Comparison of ENCODE assay signal across 10 cellular contexts in genomic region chr2:3520591-3520990, GRCh38. TPM values are rescaled to one million over a fixed set of nuclear protein-coding genes. Genes with fewer than 3 reads are reported as not detected.
DNase-seq lines count a peak whose midpoint lies in the region; ATAC-seq, FAIRE-seq and TF ChIP-seq lines count a peak whose summit lies in the region.
"Had no signal": no experiment of that assay in that cellular context is flagged by ENCODE, and none has a peak within 500 bp of the region (broad histone marks: within the 10 kb centered on the region; RNA-seq: fewer than 3 reads in every experiment).

No MANE protein-coding gene starts in this region.

- no peak overlapping the region for H3K4me2 ChIP-seq in mesendoderm (ENCODE audit: low read length)

- ATAC-seq in right cardiac atrium: no peak
- no peak for ATAC-seq in heart right ventricle
- ATAC-seq in GM19455 (IDR thresholded peaks at IDR 0.05; ENCODE audit: unreplicated experiment): no peak
- ATAC-seq in GM21825 (IDR thresholded peaks at IDR 0.05; ENCODE audit: unreplicated experiment): no peak
- ATAC-seq in pancreas: no peak

- no peaks in the 10 kb centered on the region for H3K27me3 Mint-ChIP-seq in activated T-helper 2 cell treated with anti-CD3 and anti-CD28 coated beads, Interferon-gamma antibody, Interleukin-2, Interleukin-4, amounts not matched to agents 10 μg/mL and 5 μg/mL and 100 μg/mL, durations not matched to agents 14 hours and 24 hours and 36 hours (ENCODE audit: low read depth)

- peaks cover 14% of the 10 kb centered on the region for H3K36me3 Mint-ChIP-seq in activated T-helper 2 cell treated with anti-CD3 and anti-CD28 coated beads, Interferon-gamma antibody, Interleukin-2, Interleukin-4, amounts not matched to agents 10 μg/mL and 5 μg/mL and 100 μg/mL, durations not matched to agents 14 hours and 24 hours and 36 hours (ENCODE audit: low read depth)

- intact Hi-C loops in right cardiac atrium (cut with DNase I) (no loop called here), heart right ventricle (cut with DNase I) (loop anchor here in 1 of 10 donors (2.0 kb wide), 1 partner anchor 38 kb away; no protein-coding TSS in a partner anchor), pancreas (cut with DNase I) (no loop called here)
- intact Hi-C loops in activated T-helper 2 cell treated with anti-CD3 and anti-CD28 coated beads, Interferon-gamma antibody, Interleukin-2, Interleukin-4, amounts not matched to agents 10 μg/mL and 5 μg/mL and 100 μg/mL, durations not matched to agents 14 hours and 24 hours and 36 hours (cut with micrococcal nuclease): no loop called here

- H3K9me3 ChIP-seq in right cardiac atrium (ENCODE audit: control insufficient read depth, low read length) (no peaks in the 10 kb centered on the region), heart right ventricle (peaks cover 0 to 3% (median 0%) of the 10 kb centered on the region in 11 donors), pancreas (no peaks in the 10 kb centered on the region)

- H3K18ac ChIP-seq in mesendoderm (ENCODE audit: low read length): no peak overlapping the region

- 93% methylated on average over 6 of the region's 6 CpGs for WGBS in right cardiac atrium
- WGBS in heart right ventricle, 2 donors: 95 to 97% methylated on average over 6 of the region's 6 CpGs
- no CpG with 5 or more reads among the region's 6 CpGs for WGBS in mesendoderm (ENCODE audit: extremely low coverage, insufficient coverage, low lambda C conversion rate)
- 93 to 96% methylated on average over 6 of the region's 6 CpGs for WGBS in pancreas, 2 donors

- H3K27me3 ChIP-seq in right cardiac atrium (ENCODE audit: control insufficient read depth, insufficient read depth): no peaks in the 10 kb centered on the region
- no peaks in the 10 kb centered on the region for H3K27me3 ChIP-seq in heart right ventricle
- no peaks in the 10 kb centered on the region for H3K27me3 ChIP-seq in mesendoderm (ENCODE audit: insufficient read depth, low read length, poor library complexity)
- H3K27me3 ChIP-seq in pancreas: no peaks in the 10 kb centered on the region

- H3K79me1 ChIP-seq in mesendoderm (ENCODE audit: low read length): no peaks in the 10 kb centered on the region

- H4K5ac ChIP-seq in mesendoderm (ENCODE audit: low read length): no peak overlapping the region

- H3K36me3 ChIP-seq in heart right ventricle (peaks cover 0 to 15% (median 0%) of the 10 kb centered on the region in 9 donors), mesendoderm (ENCODE audit: control insufficient read depth, insufficient read depth, low read length) (no peaks in the 10 kb centered on the region), pancreas (no peaks in the 10 kb centered on the region)

- DNase-seq in right cardiac atrium: no peak
- no peak for DNase-seq in heart right ventricle
- no peak for DNase-seq in activated T-helper 2 cell treated with anti-CD3 and anti-CD28 coated beads, Interferon-gamma antibody, Interleukin-2, Interleukin-4, amounts not matched to agents 10 μg/mL and 5 μg/mL and 100 μg/mL, durations not matched to agents 14 hours and 24 hours and 36 hours (ENCODE audit: low spot score)
- no peak for DNase-seq in mesendoderm
- DNase-seq in DMS79 treated with DMSO at 0.1 percent for 48 hours (lab: John Stamatoyannopoulos, UW): no peak
- no peak for DNase-seq in pancreas
- DNase-seq: effector CD4-positive, alpha-beta T cell; NCI-H510A treated with DMSO at 0.1 percent for 48 hours had no signal

- peak overlapping the region; percentile 37 for H2AK5ac ChIP-seq in mesendoderm (ENCODE audit: low read length)

- H3K9me3 Mint-ChIP-seq in activated T-helper 2 cell treated with anti-CD3 and anti-CD28 coated beads, Interferon-gamma antibody, Interleukin-2, Interleukin-4, amounts not matched to agents 10 μg/mL and 5 μg/mL and 100 μg/mL, durations not matched to agents 14 hours and 24 hours and 36 hours: peaks cover 3% of the 10 kb centered on the region

- H3K9ac ChIP-seq in mesendoderm (ENCODE audit: low read length): no peak overlapping the region

- TF ChIP-seq CTCF in heart right ventricle (IDR thresholded peaks at IDR 0.05): no peak
- no peak for TF ChIP-seq CTCF in pancreas (IDR thresholded peaks at IDR 0.05)

- peaks cover 25% of the 10 kb centered on the region for H3K4me1 Mint-ChIP-seq in activated T-helper 2 cell treated with anti-CD3 and anti-CD28 coated beads, Interferon-gamma antibody, Interleukin-2, Interleukin-4, amounts not matched to agents 10 μg/mL and 5 μg/mL and 100 μg/mL, durations not matched to agents 14 hours and 24 hours and 36 hours (ENCODE audit: low read depth)

- H3K4me3 Mint-ChIP-seq in activated T-helper 2 cell treated with anti-CD3 and anti-CD28 coated beads, Interferon-gamma antibody, Interleukin-2, Interleukin-4, amounts not matched to agents 10 μg/mL and 5 μg/mL and 100 μg/mL, durations not matched to agents 14 hours and 24 hours and 36 hours (ENCODE audit: low read depth): peak overlapping the region; percentile 91

- H3K4me1 ChIP-seq in right cardiac atrium (ENCODE audit: control insufficient read depth, insufficient read depth, low read length): peaks cover 9% of the 10 kb centered on the region
- H3K4me1 ChIP-seq in heart right ventricle: peaks cover 5 to 73% (median 61%) of the 10 kb centered on the region in 9 donors
- peaks cover 9% of the 10 kb centered on the region for H3K4me1 ChIP-seq in mesendoderm (ENCODE audit: control insufficient read depth, low read depth, low read length)
- H3K4me1 ChIP-seq in pancreas: peaks cover 8 to 27% (median 17%) of the 10 kb centered on the region in 3 donors

- no peak overlapping the region for H3K56ac ChIP-seq in mesendoderm (ENCODE audit: low read length)

- H3K4me3 ChIP-seq in right cardiac atrium (ENCODE audit: low read length): no peak overlapping the region
- H3K4me3 ChIP-seq in heart right ventricle: no peak overlapping the region
- no peak overlapping the region for H3K4me3 ChIP-seq in mesendoderm (ENCODE audit: low read length)
- no peak overlapping the region for H3K4me3 ChIP-seq in pancreas

- peaks cover 2% of the 10 kb centered on the region for H3K79me2 ChIP-seq in mesendoderm (ENCODE audit: control insufficient read depth, insufficient read depth, low read length)

- H3K23ac ChIP-seq in mesendoderm (ENCODE audit: low read length): no peak overlapping the region

- FAIRE-seq in pancreas (lab: Jason Lieb, UNC): no peak

- no peak overlapping the region for H2BK15ac ChIP-seq in mesendoderm (replicated peaks; ENCODE audit: low read depth)

- H3K27ac ChIP-seq in right cardiac atrium (ENCODE audit: low read length) (peak overlapping the region; percentile 69), heart right ventricle (peak overlapping the region in 5 of 10 donors; percentile 4 to 69 (median 16)), mesendoderm (ENCODE audit: low read depth, low read length) (no peak overlapping the region), pancreas (no peak overlapping the region)

- peak overlapping the region; percentile 81 for H3K27ac Mint-ChIP-seq in activated T-helper 2 cell treated with anti-CD3 and anti-CD28 coated beads, Interferon-gamma antibody, Interleukin-2, Interleukin-4, amounts not matched to agents 10 μg/mL and 5 μg/mL and 100 μg/mL, durations not matched to agents 14 hours and 24 hours and 36 hours

- H4K8ac ChIP-seq in mesendoderm (ENCODE audit: low read depth, low read length): no peak overlapping the region

- no peak overlapping the region for H3K4ac ChIP-seq in mesendoderm (ENCODE audit: low read depth, low read length)

- no peak overlapping the region for H2BK120ac ChIP-seq in mesendoderm (ENCODE audit: low read depth, low read length)

- H2BK5ac ChIP-seq in mesendoderm (ENCODE audit: low read length): no peak overlapping the region

RNA-seq across cellular contexts. Expression of gene ADI1, which starts 1.3 kb away (rescaled TPM):
- total RNA-seq in right cardiac atrium: 100 to 1,000 TPM; 124 to 195 (median 159) TPM
- polyA plus RNA-seq in right cardiac atrium: 132 TPM
- 100 to 1,000 TPM; 100 to 204 (median 175) TPM for total RNA-seq in heart right ventricle
- polyA plus RNA-seq in heart right ventricle: 100 to 1,000 TPM in 1 of 2 donors, 10 to 100 TPM in 1; 49.2 to 126 TPM
- 39.8 and 42.7 TPM in 2 replicates for total RNA-seq in activated T-helper 2 cell treated with anti-CD3 and anti-CD28 coated beads, Interferon-gamma antibody, Interleukin-2, Interleukin-4, amounts not matched to agents 10 μg/mL and 5 μg/mL and 100 μg/mL, durations not matched to agents 14 hours and 24 hours and 36 hours
- polyA plus RNA-seq in mesendoderm (2013, experiment 1 of 2): 35.2 TPM
- polyA plus RNA-seq in mesendoderm (2013, experiment 2 of 2): 34.9 TPM
- 10 to 100 TPM in 5 of 6 donors, 1 to 10 TPM in 1; 9.9 to 26.0 (median 19.2) TPM for total RNA-seq in pancreas
- 10 to 100 TPM; 17.8 to 29.7 TPM for polyA plus RNA-seq in pancreas

RNA-seq across cellular contexts. Expression of gene RNASEH1, which starts 37.5 kb away (rescaled TPM):
- 10 to 100 TPM; 19.6 to 21.2 (median 20.0) TPM for total RNA-seq in right cardiac atrium
- polyA plus RNA-seq in right cardiac atrium: 17.3 TPM
- 10 to 100 TPM; 17.3 to 24.0 (median 19.9) TPM for total RNA-seq in heart right ventricle
- polyA plus RNA-seq in heart right ventricle: 10 to 100 TPM in 1 of 2 donors, 1 to 10 TPM in 1; 8.7 to 15.3 TPM
- 29.0 and 30.3 TPM in 2 replicates for total RNA-seq in activated T-helper 2 cell treated with anti-CD3 and anti-CD28 coated beads, Interferon-gamma antibody, Interleukin-2, Interleukin-4, amounts not matched to agents 10 μg/mL and 5 μg/mL and 100 μg/mL, durations not matched to agents 14 hours and 24 hours and 36 hours
- polyA plus RNA-seq in mesendoderm (2013, experiment 1 of 2): 35.8 TPM
- polyA plus RNA-seq in mesendoderm (2013, experiment 2 of 2): 37.3 TPM
- 10 to 100 TPM in 2 of 6 donors, 1 to 10 TPM in 4; 6.1 to 10.6 (median 8.9) TPM for total RNA-seq in pancreas
- 1 to 10 TPM; 5.5 to 5.7 TPM for polyA plus RNA-seq in pancreas

RNA-seq across cellular contexts. Expression of gene RPS7, which starts 54.5 kb away (rescaled TPM):
- total RNA-seq in right cardiac atrium (100 to 1,000 TPM; 741 to 785 (median 759) TPM), heart right ventricle (100 to 1,000 TPM; 446 to 663 (median 505) TPM), pancreas (100 to 1,000 TPM; 498 to 985 (median 806) TPM)
- polyA plus RNA-seq in right cardiac atrium (1,436 TPM), heart right ventricle (1,000 to 10,000 TPM; 1,343 to 1,956 TPM), pancreas (1,000 to 10,000 TPM; 1,402 to 2,322 TPM)
- total RNA-seq in activated T-helper 2 cell treated with anti-CD3 and anti-CD28 coated beads, Interferon-gamma antibody, Interleukin-2, Interleukin-4, amounts not matched to agents 10 μg/mL and 5 μg/mL and 100 μg/mL, durations not matched to agents 14 hours and 24 hours and 36 hours: 1,612 and 1,642 TPM in 2 replicates
- polyA plus RNA-seq in mesendoderm (2013, experiment 1 of 2): 4,409 TPM
- 4,413 TPM for polyA plus RNA-seq in mesendoderm (2013, experiment 2 of 2)
